In the genomic region with DNA sequence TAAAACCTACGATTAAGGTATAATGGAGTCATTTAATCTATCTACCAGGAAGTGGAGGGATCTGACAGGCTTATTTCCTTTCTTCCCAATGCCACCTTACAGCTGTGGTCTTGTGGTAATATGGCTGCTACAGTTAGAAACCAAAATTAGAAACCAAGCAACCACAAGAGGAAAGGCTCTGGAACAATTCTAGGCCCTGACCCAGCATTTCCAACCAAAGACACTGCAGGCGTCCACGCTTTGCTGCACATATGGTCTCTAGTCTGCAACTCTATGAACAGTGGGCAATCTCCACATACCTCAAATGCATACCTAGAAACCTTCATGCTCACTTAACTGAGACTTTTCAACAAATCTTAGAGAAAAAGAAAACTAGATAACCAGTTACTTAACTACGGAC, we compare ENCODE assay signal across 16 cellular contexts.
DNase-seq lines count a peak whose midpoint lies in the region; ATAC-seq, FAIRE-seq and TF ChIP-seq lines count a peak whose summit lies in the region.
"Had no signal": no experiment of that assay in that cellular context is flagged by ENCODE, and none has a peak within 500 bp of the region (broad histone marks: within the 10 kb centered on the region; RNA-seq: fewer than 3 reads in every experiment).

No MANE protein-coding gene starts in this region.

- FAIRE-seq in small intestine (lab: Jason Lieb, UNC), result no peak
- FAIRE-seq: HTR-8/SVneo had no signal

- H4K20me1 ChIP-seq in hepatocyte (ENCODE audit: insufficient read depth, poor library complexity, severe bottlenecking), result no peaks in the 10 kb centered on the region

- no peak overlapping the region for H3K4me2 ChIP-seq in hepatocyte

- peaks cover 3% of the 10 kb centered on the region for H3K4me1 ChIP-seq in hepatocyte (ENCODE audit: insufficient read depth)
- H3K4me1 ChIP-seq in small intestine (ENCODE audit: control insufficient read depth in 2 of 2, insufficient read depth in 1 of 2, low read depth in 1 of 2, low read length in 1 of 2), result no peaks in the 10 kb centered on the region

- H3K27me3 ChIP-seq in hepatocyte, result no peaks in the 10 kb centered on the region
- H3K27me3 ChIP-seq in small intestine (ENCODE audit: control insufficient read depth in 2 of 2, insufficient read depth in 2 of 2, low read length in 2 of 2), result no peaks in the 10 kb centered on the region

- 93% methylated on average over 4 of the region's 4 CpGs for WGBS in hepatocyte (ENCODE audit: low lambda C conversion rate, missing lambda C conversion rate)
- 61 to 82% (median 66%) methylated on average over 4 of the region's 4 CpGs for WGBS in small intestine, 3 donors

- H3K79me2 ChIP-seq in hepatocyte, result no peaks in the 10 kb centered on the region

- H3K9me3 ChIP-seq in hepatocyte (ENCODE audit: low read depth) (no peaks in the 10 kb centered on the region), small intestine (ENCODE audit: control insufficient read depth, low read depth) (no peaks in the 10 kb centered on the region)

- H3K27ac ChIP-seq in hepatocyte (no peak overlapping the region), small intestine (ENCODE audit: low read depth in 1 of 2, low read length in 1 of 2) (no peak overlapping the region)

- H3K36me3 ChIP-seq in hepatocyte (replicated peaks; ENCODE audit: insufficient read depth, low read depth), result no peaks in the 10 kb centered on the region
- H3K36me3 ChIP-seq in small intestine (ENCODE audit: control insufficient read depth in 2 of 2, insufficient read depth in 2 of 2, low read length in 2 of 2), result no peaks in the 10 kb centered on the region

- DNase-seq in DMS79 (lab: John Stamatoyannopoulos, UW) (peak; percentile 90), MV-4-11 (lab: John Stamatoyannopoulos, UW) (peak; percentile 49), astrocyte of the hippocampus (ENCODE audit: low read depth, low spot score) (peak; percentile 36), myocyte (ENCODE audit: low read depth) (peak; percentile 88), hepatocyte (ENCODE audit: low spot score) (no peak), small intestine (no peak)
- DNase-seq in stimulated activated CD4-positive, alpha-beta T cell treated with anti-CD3 and anti-CD28 coated beads, Interleukin-4, amount 100 ng/mL, for 24 hours, result no peak
- DNase-seq: CD8-positive, alpha-beta T cell; NCI-H1092; NCI-H446; SHP77 treated with DMSO at 0.1 percent for 48 hours; SW 1271 had no signal

- H2AFZ ChIP-seq in hepatocyte, result no peak overlapping the region

- H3K4me3 ChIP-seq in hepatocyte, result no peak overlapping the region
- H3K4me3 ChIP-seq in small intestine (ENCODE audit: low read depth in 1 of 2, low read length in 2 of 2), result no peak overlapping the region

- no peaks in the 10 kb centered on the region for H3K9me2 ChIP-seq in hepatocyte (replicated peaks; ENCODE audit: insufficient read depth)

- ATAC-seq in HG03520 (IDR thresholded peaks at IDR 0.05; ENCODE audit: unreplicated experiment), result no peak
- ATAC-seq: CD8-positive, alpha-beta T cell; HCT116; Panc1 had no signal

- no peak for TF ChIP-seq CTCF in hepatocyte (IDR thresholded peaks at IDR 0.05; ENCODE audit: poor library complexity)

Comparison
In these comparisons a context has a peak if more than half of its experiments do, and no peak if none do; other contexts are left out.
1. DNase-seq: peak in DMS79 (single experiment), MV-4-11 (single experiment), astrocyte of the hippocampus (single experiment) and myocyte (single experiment); none in stimulated activated CD4-positive, alpha-beta T cell treated with anti-CD3 and anti-CD28 coated beads, Interleukin-4, amount 100 ng/mL, for 24 hours (single experiment), hepatocyte (single experiment) and small intestine (single experiment).